ENCODE assay signal across 8 cellular contexts in genomic region chr17:63775420-63775819, GRCh38. TPM values are rescaled to one million over a fixed set of nuclear protein-coding genes. Genes with fewer than 3 reads are reported as not detected.
DNase-seq lines count a peak whose midpoint lies in the region; ATAC-seq, FAIRE-seq and TF ChIP-seq lines count a peak whose summit lies in the region.
"Had no signal": no experiment of that assay in that cellular context is flagged by ENCODE, and none has a peak within 500 bp of the region (broad histone marks: within the 10 kb centered on the region; RNA-seq: fewer than 3 reads in every experiment).

No MANE protein-coding gene starts in this region.

- POLR2A ChIA-PET in HEK293 (lab: Yijun Ruan, JAX): interaction anchor here (0.6 to 3.8 kb wide), 8 partner anchors 9 to 68 kb away, joined by 3 to 35 read pairs (median 4); partner anchors contain the start of genes SMARCD2 and STRADA

- no peak for ATAC-seq in GM18517 (IDR thresholded peaks at IDR 0.05; ENCODE audit: unreplicated experiment)
- no peak for ATAC-seq in HG03520 (IDR thresholded peaks at IDR 0.05; ENCODE audit: unreplicated experiment)
- ATAC-seq in HG03457 (IDR thresholded peaks at IDR 0.05; ENCODE audit: unreplicated experiment): no peak

- CTCF ChIA-PET in HEK293 (lab: Yijun Ruan, JAX): interaction anchor here (1.1 to 1.9 kb wide), 3 partner anchors 8 to 73 kb away, joined by 3 to 5 read pairs (median 4); no protein-coding TSS in a partner anchor

- H3K36me3 Mint-ChIP-seq in glutamatergic neuron (ENCODE audit: unreplicated experiment): no peaks in the 10 kb centered on the region

- H3K27ac Mint-ChIP-seq in glutamatergic neuron (ENCODE audit: unreplicated experiment): peak overlapping the region; percentile 99

- peaks cover 13% of the 10 kb centered on the region for H3K27me3 Mint-ChIP-seq in glutamatergic neuron (ENCODE audit: unreplicated experiment)

- no peaks in the 10 kb centered on the region for H3K27me3 ChIP-seq in small intestine (ENCODE audit: control insufficient read depth in 2 of 2, insufficient read depth in 2 of 2, low read length in 2 of 2)

- DNase-seq in glutamatergic neuron (no peak), small intestine (no peak)

- peaks cover 10% of the 10 kb centered on the region for H3K9me3 Mint-ChIP-seq in glutamatergic neuron (ENCODE audit: unreplicated experiment)

- H3K9me3 ChIP-seq in HEK293 (ENCODE audit: control insufficient read depth, insufficient read depth, low read depth, low read length) (no peaks in the 10 kb centered on the region), small intestine (ENCODE audit: control insufficient read depth, low read depth) (no peaks in the 10 kb centered on the region)

- H3K27ac ChIP-seq in HEK293 (ENCODE audit: extremely low read depth, low read depth, low read length) (no peak overlapping the region), small intestine (ENCODE audit: low read depth in 1 of 2, low read length in 1 of 2) (peak overlapping the region in 1 of 2 donors; percentile 98)

- no peak for TF ChIP-seq CTCF in HEK293 (tag by site-specific recombination; IDR thresholded peaks at IDR 0.05)
- TF ChIP-seq CTCF in WI38 (IDR thresholded peaks at IDR 0.05; ENCODE audit: low read depth, low read length): no peak
- TF ChIP-seq CTCF in glutamatergic neuron (IDR thresholded peaks at IDR 0.05; ENCODE audit: partially characterized antibody, unreplicated experiment): no peak

- H3K4me3 Mint-ChIP-seq in glutamatergic neuron (ENCODE audit: unreplicated experiment): peak overlapping the region; percentile 98

- peak overlapping the region; percentile 90 for H3K4me3 ChIP-seq in HEK293 (ENCODE audit: low read depth, low read length)
- H3K4me3 ChIP-seq in WI38 (ENCODE audit: low read depth, low read length): peak overlapping the region; percentile 95
- peak overlapping the region; percentile 80 to 99 for H3K4me3 ChIP-seq in small intestine (ENCODE audit: low read depth in 1 of 2, low read length in 2 of 2)

- 15 to 23% (median 19%) methylated on average over 8 of the region's 8 CpGs for WGBS in small intestine, 3 donors

- FAIRE-seq in small intestine (lab: Jason Lieb, UNC): no peak
- FAIRE-seq: islet of Langerhans had no signal

- peaks cover 3% of the 10 kb centered on the region for H3K4me1 ChIP-seq in HEK293 (ENCODE audit: control insufficient read depth, insufficient read depth, low read length)
- H3K4me1 ChIP-seq in small intestine (ENCODE audit: control insufficient read depth in 2 of 2, insufficient read depth in 1 of 2, low read depth in 1 of 2, low read length in 1 of 2): peaks cover 2 to 8% of the 10 kb centered on the region in 2 donors

- peaks cover 18% of the 10 kb centered on the region for H3K4me1 Mint-ChIP-seq in glutamatergic neuron (ENCODE audit: low read depth, unreplicated experiment)

- H3K36me3 ChIP-seq in HEK293 (ENCODE audit: control insufficient read depth in 2 of 2, insufficient read depth in 1 of 2, low read length in 2 of 2) (peaks cover 37 to 51% of the 10 kb centered on the region in 2 experiments), small intestine (ENCODE audit: control insufficient read depth in 2 of 2, insufficient read depth in 2 of 2, low read length in 2 of 2) (no peaks in the 10 kb centered on the region)

TF ChIP-seq in HEK293, 187 proteins besides CTCF, POLR2A, EP300 and RAD21:
- TF ChIP-seq ZNF341 (tag by site-specific recombination; IDR thresholded peaks at IDR 0.05; ENCODE audit: low read depth) (peak; percentile 72), ZNF664 (tag by site-specific recombination; IDR thresholded peaks at IDR 0.05) (no peak), ZNF18 (tag by site-specific recombination; IDR thresholded peaks at IDR 0.05) (peak; percentile 54; the same call in 1 of the 2 replicates), GLIS1 (tag by site-specific recombination; IDR thresholded peaks at IDR 0.05) (peak; percentile 39), ZNF701 (tag by site-specific recombination; IDR thresholded peaks at IDR 0.05) (no peak), ZNF600 (tag by site-specific recombination; IDR thresholded peaks at IDR 0.05) (peak; percentile 79), HIC1 (tag by site-specific recombination; IDR thresholded peaks at IDR 0.05) (no peak), PRDM1 (tag by site-specific recombination; IDR thresholded peaks at IDR 0.05) (peak; percentile 17; the same call in 1 of the 2 replicates)
- TF ChIP-seq, protein P1, sequence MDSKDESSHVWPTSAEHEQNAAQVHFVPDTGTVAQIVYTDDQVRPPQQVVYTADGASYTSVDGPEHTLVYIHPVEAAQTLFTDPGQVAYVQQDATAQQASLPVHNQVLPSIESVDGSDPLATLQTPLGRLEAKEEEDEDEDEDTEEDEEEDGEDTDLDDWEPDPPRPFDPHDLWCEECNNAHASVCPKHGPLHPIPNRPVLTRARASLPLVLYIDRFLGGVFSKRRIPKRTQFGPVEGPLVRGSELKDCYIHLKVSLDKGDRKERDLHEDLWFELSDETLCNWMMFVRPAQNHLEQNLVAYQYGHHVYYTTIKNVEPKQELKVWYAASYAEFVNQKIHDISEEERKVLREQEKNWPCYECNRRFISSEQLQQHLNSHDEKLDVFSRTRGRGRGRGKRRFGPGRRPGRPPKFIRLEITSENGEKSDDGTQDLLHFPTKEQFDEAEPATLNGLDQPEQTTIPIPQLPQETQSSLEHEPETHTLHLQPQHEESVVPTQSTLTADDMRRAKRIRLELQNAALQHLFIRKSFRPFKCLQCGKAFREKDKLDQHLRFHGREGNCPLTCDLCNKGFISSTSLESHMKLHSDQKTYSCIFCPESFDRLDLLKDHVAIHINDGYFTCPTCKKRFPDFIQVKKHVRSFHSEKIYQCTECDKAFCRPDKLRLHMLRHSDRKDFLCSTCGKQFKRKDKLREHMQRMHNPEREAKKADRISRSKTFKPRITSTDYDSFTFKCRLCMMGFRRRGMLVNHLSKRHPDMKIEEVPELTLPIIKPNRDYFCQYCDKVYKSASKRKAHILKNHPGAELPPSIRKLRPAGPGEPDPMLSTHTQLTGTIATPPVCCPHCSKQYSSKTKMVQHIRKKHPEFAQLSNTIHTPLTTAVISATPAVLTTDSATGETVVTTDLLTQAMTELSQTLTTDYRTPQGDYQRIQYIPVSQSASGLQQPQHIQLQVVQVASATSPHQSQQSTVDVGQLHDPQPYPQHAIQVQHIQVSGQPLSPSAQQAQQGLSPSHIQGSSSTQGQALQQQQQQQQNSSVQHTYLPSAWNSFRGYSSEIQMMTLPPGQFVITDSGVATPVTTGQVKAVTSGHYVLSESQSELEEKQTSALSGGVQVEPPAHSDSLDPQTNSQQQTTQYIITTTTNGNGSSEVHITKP (tag by site-specific recombination; IDR thresholded peaks at IDR 0.05): peak; percentile 15; the same call in 1 of the 2 replicates
- TF ChIP-seq, protein P2, sequence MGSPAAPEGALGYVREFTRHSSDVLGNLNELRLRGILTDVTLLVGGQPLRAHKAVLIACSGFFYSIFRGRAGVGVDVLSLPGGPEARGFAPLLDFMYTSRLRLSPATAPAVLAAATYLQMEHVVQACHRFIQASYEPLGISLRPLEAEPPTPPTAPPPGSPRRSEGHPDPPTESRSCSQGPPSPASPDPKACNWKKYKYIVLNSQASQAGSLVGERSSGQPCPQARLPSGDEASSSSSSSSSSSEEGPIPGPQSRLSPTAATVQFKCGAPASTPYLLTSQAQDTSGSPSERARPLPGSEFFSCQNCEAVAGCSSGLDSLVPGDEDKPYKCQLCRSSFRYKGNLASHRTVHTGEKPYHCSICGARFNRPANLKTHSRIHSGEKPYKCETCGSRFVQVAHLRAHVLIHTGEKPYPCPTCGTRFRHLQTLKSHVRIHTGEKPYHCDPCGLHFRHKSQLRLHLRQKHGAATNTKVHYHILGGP (tag by site-specific recombination; IDR thresholded peaks at IDR 0.05): no peak

RNA-seq across cellular contexts. Expression of gene DDX42, which starts 1.4 kb away (rescaled TPM):
- 181 TPM for total RNA-seq in glutamatergic neuron (ENCODE audit: unreplicated experiment)
- 10 to 100 TPM; 43.5 to 52.2 (median 51.0) TPM for polyA plus RNA-seq in small intestine

RNA-seq across cellular contexts. Expression of gene CCDC47, which starts 2.0 kb away (rescaled TPM):
- 56.4 TPM for total RNA-seq in glutamatergic neuron (ENCODE audit: unreplicated experiment)
- 10 to 100 TPM; 19.5 to 87.0 (median 33.2) TPM for polyA plus RNA-seq in small intestine

RNA-seq across cellular contexts. Expression of gene STRADA, which starts 33.8 kb away (rescaled TPM):
- 58.8 TPM for total RNA-seq in glutamatergic neuron (ENCODE audit: unreplicated experiment)
- polyA plus RNA-seq in small intestine: 10 to 100 TPM in 2 of 3 donors, 1 to 10 TPM in 1; 8.1 to 15.0 (median 11.5) TPM

RNA-seq across cellular contexts. Expression of gene PSMC5, which starts 51.8 kb away (rescaled TPM):
- 133 TPM for total RNA-seq in glutamatergic neuron (ENCODE audit: unreplicated experiment)
- polyA plus RNA-seq in small intestine: 100 to 1,000 TPM; 135 to 180 (median 152) TPM

RNA-seq across cellular contexts. Expression of gene FTSJ3, which starts 52.0 kb away (rescaled TPM):
- 42.0 TPM for total RNA-seq in glutamatergic neuron (ENCODE audit: unreplicated experiment)
- 10 to 100 TPM; 13.9 to 23.9 (median 15.4) TPM for polyA plus RNA-seq in small intestine
